ENCODE assay signal across 23 cellular contexts in genomic region chr2:191488135-191488534, GRCh38.
DNase-seq lines count a peak whose midpoint lies in the region; FAIRE-seq and TF ChIP-seq lines count a peak whose summit lies in the region.
"Had no signal": no experiment of that assay in that cellular context is flagged by ENCODE, and none has a peak within 500 bp of the region (broad histone marks: within the 10 kb centered on the region; RNA-seq: fewer than 3 reads in every experiment).

No MANE protein-coding gene starts in this region.

- TF ChIP-seq CTCF in Calu3 (IDR thresholded peaks at IDR 0.05; ENCODE audit: unreplicated experiment) (no peak), bronchial epithelial cell (IDR thresholded peaks at IDR 0.05; ENCODE audit: insufficient read depth, low read length, severe bottlenecking) (no peak)

- H3K36me3 ChIP-seq in MG63: no peaks in the 10 kb centered on the region
- no peaks in the 10 kb centered on the region for H3K36me3 ChIP-seq in bronchial epithelial cell (ENCODE audit: control insufficient read depth, insufficient read depth, low read length)
- H3K36me3 ChIP-seq: cardiac muscle cell, ovary, spleen, vagina had no signal

- peak; percentile 34 for DNase-seq in Calu3
- peak; percentile 51 for DNase-seq in MG63
- DNase-seq in bronchial epithelial cell (ENCODE audit: low read depth): peak; percentile 64
- DNase-seq in mucosa of gallbladder (ENCODE audit: low spot score): peak; percentile 28
- DNase-seq in head of caudate nucleus: no peak
- DNase-seq in activated naive CD4-positive, alpha-beta T cell treated with anti-CD3 and anti-CD28 coated beads for 36 hours: no peak
- DNase-seq in activated T-cell treated with anti-CD3 and anti-CD28 coated beads, Interleukin-2, amount 50 U/mL, for 48 hours: no peak
- no peak for DNase-seq in activated T-cell treated with anti-CD3 and anti-CD28 coated beads, Interleukin-2, amount 50 U/mL, for 1 hour
- DNase-seq: activated CD4-positive, CD25-positive, alpha-beta regulatory T cell treated with anti-CD3 and anti-CD28 coated beads, Interleukin-2, amount 50 U/mL, for 72 hours; activated CD8-positive, alpha-beta memory T cell treated with anti-CD3 and anti-CD28 coated beads, Interleukin-2, amount 50 U/mL, for 4 hours; DMS79; endodermal cell; H7; NCI-H187; NCI-H510A treated with DMSO at 0.1 percent for 48 hours; ovary; RPMI8226; spleen; stimulated activated naive CD4-positive, alpha-beta T cell treated with Interleukin-2 at 50 U/mL for 16 hours had no signal

- no peaks in the 10 kb centered on the region for H3K27me3 ChIP-seq in MG63
- no peaks in the 10 kb centered on the region for H3K27me3 ChIP-seq in bronchial epithelial cell (ENCODE audit: control insufficient read depth, insufficient read depth, low read length)
- H3K27me3 ChIP-seq: cardiac muscle cell, ovary, vagina had no signal

- CTCF ChIA-PET in Calu3 (lab: Charles Lee): interaction anchor here (0.7 kb wide), 1 partner anchor 105 kb away, joined by 4 read pairs; no protein-coding TSS in a partner anchor
- CTCF ChIA-PET in activated naive CD4-positive, alpha-beta T cell treated with anti-CD3 and anti-CD28 coated beads for 36 hours (lab: Charles Lee): no interaction called here

- no TSS peak for BruUV-seq in Calu3 (replicated peaks; lab: Mats Ljungman, UMichigan)

- no peak overlapping the region for H3K4me3 Mint-ChIP-seq in Calu3 (ENCODE audit: low read depth, unreplicated experiment)
- H3K4me3 Mint-ChIP-seq in activated naive CD4-positive, alpha-beta T cell treated with anti-CD3 and anti-CD28 coated beads for 36 hours: no peak overlapping the region
- H3K4me3 Mint-ChIP-seq: endodermal cell; T-helper 1 cell treated with Interleukin-12 subunit alpha and Interleukin-12 subunit beta and Interleukin-4 antibody, amounts not matched to agents 30 μg/mL and 1 μg/mL, for 36 hours had no signal

- H3K27ac Mint-ChIP-seq in Calu3 (ENCODE audit: unreplicated experiment): peak overlapping the region; percentile 52
- H3K27ac Mint-ChIP-seq in activated naive CD4-positive, alpha-beta T cell treated with anti-CD3 and anti-CD28 coated beads for 36 hours: no peak overlapping the region
- H3K27ac Mint-ChIP-seq: activated naive CD4-positive, alpha-beta T cell treated with anti-CD3 and anti-CD28 coated beads, Interleukin-2, amount 50 U/mL, for 72 hours; endodermal cell; T-helper 1 cell treated with Interleukin-12 subunit alpha and Interleukin-12 subunit beta and Interleukin-4 antibody, amounts not matched to agents 30 μg/mL and 1 μg/mL, for 36 hours had no signal

- H3K27me3 Mint-ChIP-seq in Calu3 (ENCODE audit: unreplicated experiment): no peaks in the 10 kb centered on the region
- no peaks in the 10 kb centered on the region for H3K27me3 Mint-ChIP-seq in activated naive CD4-positive, alpha-beta T cell treated with anti-CD3 and anti-CD28 coated beads for 36 hours (ENCODE audit: low read depth)

- peaks cover 12% of the 10 kb centered on the region for H3K4me1 Mint-ChIP-seq in Calu3 (ENCODE audit: low read depth, unreplicated experiment)
- H3K4me1 Mint-ChIP-seq in activated naive CD4-positive, alpha-beta T cell treated with anti-CD3 and anti-CD28 coated beads for 36 hours (ENCODE audit: low read depth): no peaks in the 10 kb centered on the region
- H3K4me1 Mint-ChIP-seq: endodermal cell had no signal

- intact Hi-C loops in Calu3 (cut with micrococcal nuclease; ENCODE audit: unreplicated experiment) (loop anchor here (5.0 kb wide), 1 partner anchor 271 kb away; no protein-coding TSS in a partner anchor), head of caudate nucleus (cut with DNase I) (no loop called here)
- intact Hi-C loops in activated naive CD4-positive, alpha-beta T cell treated with anti-CD3 and anti-CD28 coated beads for 36 hours (cut with micrococcal nuclease): no loop called here

- H3K9me3 Mint-ChIP-seq in Calu3 (ENCODE audit: low read depth, unreplicated experiment): peaks cover 2% of the 10 kb centered on the region
- H3K9me3 Mint-ChIP-seq in activated naive CD4-positive, alpha-beta T cell treated with anti-CD3 and anti-CD28 coated beads for 36 hours: peaks cover 6% of the 10 kb centered on the region

- peak; percentile 90 for FAIRE-seq in bronchial epithelial cell (lab: Jason Lieb, UNC)

- H3K4me3 ChIP-seq in MG63: no peak overlapping the region
- H3K4me3 ChIP-seq in bronchial epithelial cell (ENCODE audit: low read depth, low read length): no peak overlapping the region
- H3K4me3 ChIP-seq: cardiac muscle cell, ovary, spleen, vagina had no signal

- no peaks in the 10 kb centered on the region for H3K36me3 Mint-ChIP-seq in Calu3 (ENCODE audit: insufficient read depth, unreplicated experiment)
- no peaks in the 10 kb centered on the region for H3K36me3 Mint-ChIP-seq in activated naive CD4-positive, alpha-beta T cell treated with anti-CD3 and anti-CD28 coated beads for 36 hours (ENCODE audit: low read depth)
- H3K36me3 Mint-ChIP-seq: activated naive CD4-positive, alpha-beta T cell treated with anti-CD3 and anti-CD28 coated beads, Interleukin-2, amount 50 U/mL, for 72 hours had no signal

- peaks cover 9% of the 10 kb centered on the region for H3K9me3 ChIP-seq in MG63
- H3K9me3 ChIP-seq: ovary, vagina had no signal

Comparison
In these comparisons a context has a peak if more than half of its experiments do, and no peak if none do; other contexts are left out.
1. DNase-seq: peak in Calu3 (single experiment), MG63 (single experiment), bronchial epithelial cell (single experiment) and mucosa of gallbladder (single experiment); none in head of caudate nucleus (0 of 42), activated naive CD4-positive, alpha-beta T cell treated with anti-CD3 and anti-CD28 coated beads for 36 hours (single experiment), activated T-cell treated with anti-CD3 and anti-CD28 coated beads, Interleukin-2, amount 50 U/mL, for 48 hours (0 of 2) and activated T-cell treated with anti-CD3 and anti-CD28 coated beads, Interleukin-2, amount 50 U/mL, for 1 hour (single experiment).